Comparison of ENCODE assay signal across 8 cellular contexts in the genomic region with DNA sequence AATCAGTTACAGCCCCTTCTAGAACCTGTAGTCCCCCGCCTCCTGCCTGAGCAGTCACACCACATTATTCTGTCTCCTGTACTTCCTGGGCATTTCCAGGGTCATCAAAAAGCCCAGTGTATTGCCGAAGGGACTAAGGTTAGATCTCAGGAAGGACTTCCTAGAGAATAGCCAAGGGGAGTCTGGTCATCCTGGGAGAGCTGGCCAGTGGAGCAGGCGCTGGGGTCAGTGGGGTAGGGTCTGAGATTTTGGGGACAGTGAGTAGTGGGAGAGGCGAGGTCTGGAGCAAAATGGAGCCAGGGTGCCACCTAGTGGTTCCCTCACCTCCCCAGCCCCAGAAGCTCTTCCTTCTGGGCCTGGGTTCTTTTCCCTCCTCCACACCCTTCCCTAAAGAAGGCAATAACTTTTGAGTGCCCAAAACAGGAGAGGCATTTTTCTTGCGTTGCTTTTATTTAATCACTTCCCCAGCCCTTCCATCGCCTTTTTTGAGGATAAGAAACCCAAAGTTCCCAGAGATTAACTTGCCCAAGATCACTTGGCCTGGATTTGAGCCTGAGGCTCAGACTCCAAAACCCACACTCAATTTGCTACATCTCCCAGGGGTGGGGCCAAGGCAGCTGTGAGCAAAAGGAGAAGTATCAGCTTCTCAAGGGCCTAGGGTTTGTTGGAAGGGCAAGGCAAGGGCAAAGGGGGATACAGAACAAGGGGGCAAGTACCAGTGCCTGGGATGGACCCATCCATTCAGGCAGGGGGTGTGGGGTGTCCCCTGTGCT. TPM values are rescaled to one million over a fixed set of nuclear protein-coding genes. Genes with fewer than 3 reads are reported as not detected.
DNase-seq lines count a peak whose midpoint lies in the region; ATAC-seq, FAIRE-seq and TF ChIP-seq lines count a peak whose summit lies in the region.

No MANE protein-coding gene starts in this region.

- no peaks in the 10 kb centered on the region for H3K36me3 Mint-ChIP-seq in activated CD8-positive, alpha-beta T cell treated with anti-CD3 and anti-CD28 coated beads for 36 hours (ENCODE audit: low read depth)

- peaks cover 0 to 12% (median 0%) of the 10 kb centered on the region in 3 donors for H3K4me1 ChIP-seq in pancreas

- H3K27ac Mint-ChIP-seq in activated CD8-positive, alpha-beta T cell treated with anti-CD3 and anti-CD28 coated beads for 36 hours = peak overlapping the region; percentile 92

- no peaks in the 10 kb centered on the region for H3K9me3 Mint-ChIP-seq in activated CD8-positive, alpha-beta T cell treated with anti-CD3 and anti-CD28 coated beads for 36 hours

- CTCF ChIA-PET in activated CD8-positive, alpha-beta T cell treated with anti-CD3 and anti-CD28 coated beads for 36 hours (lab: Charles Lee) = interaction anchor here (0.7 to 1.9 kb wide), 27 partner anchors 9 to 399 kb away, joined by 3 to 12 read pairs (median 3); a partner anchor contains a TSS

- no peaks in the 10 kb centered on the region for H3K27me3 Mint-ChIP-seq in activated CD8-positive, alpha-beta T cell treated with anti-CD3 and anti-CD28 coated beads for 36 hours

- no peak overlapping the region for H3K4me3 Mint-ChIP-seq in activated CD8-positive, alpha-beta T cell treated with anti-CD3 and anti-CD28 coated beads for 36 hours

- peaks cover 55% of the 10 kb centered on the region for H3K4me1 Mint-ChIP-seq in activated CD8-positive, alpha-beta T cell treated with anti-CD3 and anti-CD28 coated beads for 36 hours (ENCODE audit: low read depth)

- H3K27ac ChIP-seq in pancreas = no peak overlapping the region

- POLR2A ChIA-PET in activated CD8-positive, alpha-beta T cell treated with anti-CD3 and anti-CD28 coated beads for 36 hours (lab: Charles Lee) = interaction anchor here (0.5 to 2.5 kb wide), 6 partner anchors 8 to 338 kb away, joined by 3 to 10 read pairs (median 4); a partner anchor contains a TSS

- FAIRE-seq in pancreas (lab: Jason Lieb, UNC) = no peak

- no peak overlapping the region for H3K4me3 ChIP-seq in fibroblast of the aortic adventitia (ENCODE audit: low read depth, low read length)
- no peak overlapping the region for H3K4me3 ChIP-seq in pancreas

- DNase-seq in 8988T (peak; percentile 70), GF-D8 (lab: John Stamatoyannopoulos, UW) (peak; percentile 62), NCI-H2196 (lab: John Stamatoyannopoulos, UW; ENCODE audit: unreplicated experiment) (peak; percentile 30), fibroblast of the aortic adventitia (ENCODE audit: low read depth) (peak; percentile 30), pancreas (no peak)
- DNase-seq in activated CD8-positive, alpha-beta T cell treated with anti-CD3 and anti-CD28 coated beads for 36 hours = peak; percentile 59

- no peaks in the 10 kb centered on the region for H3K27me3 ChIP-seq in pancreas

- H3K36me3 ChIP-seq in pancreas = no peaks in the 10 kb centered on the region

- intact Hi-C loops in activated CD8-positive, alpha-beta T cell treated with anti-CD3 and anti-CD28 coated beads for 36 hours (cut with micrococcal nuclease) = no loop called here
- intact Hi-C loops in pancreas (cut with DNase I) = no loop called here

- TF ChIP-seq CTCF in activated CD8-positive, alpha-beta T cell treated with anti-CD3 and anti-CD28 coated beads for 36 hours (IDR thresholded peaks at IDR 0.05) = peak; percentile 92
- TF ChIP-seq CTCF in fibroblast of the aortic adventitia (IDR thresholded peaks at IDR 0.05; ENCODE audit: insufficient read depth, low read length) = peak; percentile 79
- TF ChIP-seq CTCF in pancreas (IDR thresholded peaks at IDR 0.05) = peak in 3 of 4 donors; percentile 11 to 41 (median 38)

- no peaks in the 10 kb centered on the region for H3K9me3 ChIP-seq in pancreas

- no peak for ATAC-seq in activated CD8-positive, alpha-beta T cell treated with anti-CD3 and anti-CD28 coated beads for 36 hours
- ATAC-seq in pancreas (peak in 3 of 4 donors; percentile 22 to 50 (median 46)), HG03469 (IDR thresholded peaks at IDR 0.05; ENCODE audit: unreplicated experiment) (no peak), GM19467 (IDR thresholded peaks at IDR 0.05; ENCODE audit: unreplicated experiment) (no peak)

- 45 to 62% methylated on average over 5 to 6 of the region's 6 CpGs for WGBS in pancreas, 2 donors

RNA-seq across cellular contexts. Expression of a gene that starts 7.3 kb away (rescaled TPM):
- total RNA-seq in activated CD8-positive, alpha-beta T cell treated with anti-CD3 and anti-CD28 coated beads for 36 hours = 10 to 100 TPM; 32.3 to 33.2 TPM
- total RNA-seq in fibroblast of the aortic adventitia (ENCODE audit: low replicate concordance) (11.7 and 20.7 TPM in 2 replicates), pancreas (10 to 100 TPM; 12.4 to 23.3 (median 16.8) TPM)
- 10 to 100 TPM; 15.9 to 32.4 TPM for polyA plus RNA-seq in pancreas

RNA-seq across cellular contexts. Expression of a gene that starts 12.1 kb away (rescaled TPM):
- 10 to 100 TPM; 17.7 to 19.4 TPM for total RNA-seq in activated CD8-positive, alpha-beta T cell treated with anti-CD3 and anti-CD28 coated beads for 36 hours
- total RNA-seq in fibroblast of the aortic adventitia (ENCODE audit: low replicate concordance) = 36.2 and 122 TPM in 2 replicates
- 10 to 100 TPM; 15.6 to 53.1 (median 24.9) TPM for total RNA-seq in pancreas
- 10 to 100 TPM; 29.5 to 45.4 TPM for polyA plus RNA-seq in pancreas

RNA-seq across cellular contexts. Expression of a gene that starts 17.7 kb away (rescaled TPM):
- total RNA-seq in activated CD8-positive, alpha-beta T cell treated with anti-CD3 and anti-CD28 coated beads for 36 hours = 10 to 100 TPM; 21.2 to 21.8 TPM
- total RNA-seq in fibroblast of the aortic adventitia (ENCODE audit: low replicate concordance) (7.8 and 18.0 TPM in 2 replicates), pancreas (10 to 100 TPM in 3 of 6 donors, 1 to 10 TPM in 3; 8.1 to 18.3 (median 9.9) TPM)
- 10 to 100 TPM; 13.3 to 19.5 TPM for polyA plus RNA-seq in pancreas

RNA-seq across cellular contexts. Expression of a gene that starts 26.7 kb away (rescaled TPM):
- 10 to 100 TPM; 32.3 to 34.2 TPM for total RNA-seq in activated CD8-positive, alpha-beta T cell treated with anti-CD3 and anti-CD28 coated beads for 36 hours
- total RNA-seq in fibroblast of the aortic adventitia (ENCODE audit: low replicate concordance) (111 and 167 TPM in 2 replicates), pancreas (10 to 100 TPM; 32.3 to 53.4 (median 40.7) TPM)
- polyA plus RNA-seq in pancreas = 10 to 100 TPM; 37.4 to 47.6 TPM

RNA-seq across cellular contexts. Expression of a gene that starts 30.6 kb away (rescaled TPM):
- 100 to 1,000 TPM; 172 to 173 TPM for total RNA-seq in activated CD8-positive, alpha-beta T cell treated with anti-CD3 and anti-CD28 coated beads for 36 hours
- total RNA-seq in fibroblast of the aortic adventitia (ENCODE audit: low replicate concordance) (24.0 and 80.7 TPM in 2 replicates), pancreas (10 to 100 TPM in 3 of 6 donors, 1 to 10 TPM in 3; 6.7 to 12.0 (median 10.2) TPM)
- 10 to 100 TPM in 1 of 2 donors, 1 to 10 TPM in 1; 6.7 to 19.5 TPM for polyA plus RNA-seq in pancreas

Comparison
In these comparisons a context has a peak if more than half of its experiments do, and no peak if none do; other contexts are left out.
1. DNase-seq: peak in 8988T (single experiment), GF-D8 (single experiment), NCI-H2196 (single experiment), activated CD8-positive, alpha-beta T cell treated with anti-CD3 and anti-CD28 coated beads for 36 hours (single experiment) and fibroblast of the aortic adventitia (single experiment); none in pancreas (0 of 6).
2. ATAC-seq: peak in pancreas (3 of 4); none in activated CD8-positive, alpha-beta T cell treated with anti-CD3 and anti-CD28 coated beads for 36 hours (single experiment), HG03469 (single experiment) and GM19467 (single experiment).
3. CTCF ChIP-seq: peak in every context shown above with its lines; median percentile 92 in activated CD8-positive, alpha-beta T cell treated with anti-CD3 and anti-CD28 coated beads for 36 hours; 79 in fibroblast of the aortic adventitia; 38 in pancreas.